ENCODE assay signal across 1 cellular context in the genomic region with DNA sequence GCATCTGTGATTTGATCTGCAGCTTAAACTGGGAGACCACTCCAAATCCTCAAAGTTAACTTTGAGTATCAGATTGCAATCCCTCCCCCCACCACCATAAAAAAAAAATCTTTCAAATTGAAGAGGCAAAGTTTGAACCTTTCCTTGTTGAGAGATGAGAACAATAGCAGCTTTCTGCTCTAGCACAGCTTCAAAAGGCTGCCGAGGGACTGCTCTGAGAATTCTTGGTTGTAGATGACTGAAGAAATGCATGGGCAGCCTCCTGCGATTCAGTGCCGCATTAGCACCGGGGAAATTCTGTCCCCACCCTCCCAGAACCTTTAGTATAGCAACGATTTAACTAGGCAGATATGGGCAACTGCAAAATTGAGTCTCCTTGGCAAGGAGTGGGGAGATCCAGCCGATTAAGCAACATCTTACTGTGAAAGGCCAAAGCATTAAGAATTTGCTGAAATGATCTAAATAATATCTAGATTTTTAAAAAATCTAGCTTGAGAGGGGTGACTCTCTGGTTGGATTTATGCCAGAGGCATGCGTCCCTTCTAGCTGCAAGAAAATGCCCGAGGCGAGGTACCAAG.
A peak's percentile ranks its signal among the peaks of the same experiment; 100 is the strongest.
TF ChIP-seq lines count a peak whose summit lies in the region.

No MANE protein-coding gene starts in this region.

TF ChIP-seq in HepG2, 621 proteins besides CTCF, POLR2A, EP300 and RAD21 (continued from another document):
- TF ChIP-seq, protein P1, sequence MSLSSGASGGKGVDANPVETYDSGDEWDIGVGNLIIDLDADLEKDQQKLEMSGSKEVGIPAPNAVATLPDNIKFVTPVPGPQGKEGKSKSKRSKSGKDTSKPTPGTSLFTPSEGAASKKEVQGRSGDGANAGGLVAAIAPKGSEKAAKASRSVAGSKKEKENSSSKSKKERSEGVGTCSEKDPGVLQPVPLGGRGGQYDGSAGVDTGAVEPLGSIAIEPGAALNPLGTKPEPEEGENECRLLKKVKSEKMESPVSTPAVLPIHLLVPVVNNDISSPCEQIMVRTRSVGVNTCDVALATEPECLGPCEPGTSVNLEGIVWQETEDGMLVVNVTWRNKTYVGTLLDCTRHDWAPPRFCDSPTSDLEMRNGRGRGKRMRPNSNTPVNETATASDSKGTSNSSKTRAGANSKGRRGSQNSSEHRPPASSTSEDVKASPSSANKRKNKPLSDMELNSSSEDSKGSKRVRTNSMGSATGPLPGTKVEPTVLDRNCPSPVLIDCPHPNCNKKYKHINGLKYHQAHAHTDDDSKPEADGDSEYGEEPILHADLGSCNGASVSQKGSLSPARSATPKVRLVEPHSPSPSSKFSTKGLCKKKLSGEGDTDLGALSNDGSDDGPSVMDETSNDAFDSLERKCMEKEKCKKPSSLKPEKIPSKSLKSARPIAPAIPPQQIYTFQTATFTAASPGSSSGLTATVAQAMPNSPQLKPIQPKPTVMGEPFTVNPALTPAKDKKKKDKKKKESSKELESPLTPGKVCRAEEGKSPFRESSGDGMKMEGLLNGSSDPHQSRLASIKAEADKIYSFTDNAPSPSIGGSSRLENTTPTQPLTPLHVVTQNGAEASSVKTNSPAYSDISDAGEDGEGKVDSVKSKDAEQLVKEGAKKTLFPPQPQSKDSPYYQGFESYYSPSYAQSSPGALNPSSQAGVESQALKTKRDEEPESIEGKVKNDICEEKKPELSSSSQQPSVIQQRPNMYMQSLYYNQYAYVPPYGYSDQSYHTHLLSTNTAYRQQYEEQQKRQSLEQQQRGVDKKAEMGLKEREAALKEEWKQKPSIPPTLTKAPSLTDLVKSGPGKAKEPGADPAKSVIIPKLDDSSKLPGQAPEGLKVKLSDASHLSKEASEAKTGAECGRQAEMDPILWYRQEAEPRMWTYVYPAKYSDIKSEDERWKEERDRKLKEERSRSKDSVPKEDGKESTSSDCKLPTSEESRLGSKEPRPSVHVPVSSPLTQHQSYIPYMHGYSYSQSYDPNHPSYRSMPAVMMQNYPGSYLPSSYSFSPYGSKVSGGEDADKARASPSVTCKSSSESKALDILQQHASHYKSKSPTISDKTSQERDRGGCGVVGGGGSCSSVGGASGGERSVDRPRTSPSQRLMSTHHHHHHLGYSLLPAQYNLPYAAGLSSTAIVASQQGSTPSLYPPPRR (CRISPR knock-in tag; IDR thresholded peaks at IDR 0.05; ENCODE audit: borderline replicate concordance): no peak
- no peak for TF ChIP-seq NONO (IDR thresholded peaks at IDR 0.05)
- TF ChIP-seq NONO (CRISPR knock-in tag; conservative IDR thresholded peaks at IDR 0.05): no peak
- TF ChIP-seq MAZ (IDR thresholded peaks at IDR 0.05; ENCODE audit: borderline replicate concordance, low read depth, low read length): no peak
- TF ChIP-seq MAZ (CRISPR knock-in tag; IDR thresholded peaks at IDR 0.05; ENCODE audit: low read depth): no peak
- no peak for TF ChIP-seq RFXAP (CRISPR knock-in tag; IDR thresholded peaks at IDR 0.05; ENCODE audit: borderline replicate concordance)
- TF ChIP-seq ELF4 (CRISPR knock-in tag; IDR thresholded peaks at IDR 0.05; ENCODE audit: borderline replicate concordance): no peak
- no peak for TF ChIP-seq RARA (CRISPR knock-in tag; IDR thresholded peaks at IDR 0.05)
- no peak for TF ChIP-seq ARNT2 (CRISPR knock-in tag; IDR thresholded peaks at IDR 0.05; ENCODE audit: low read depth)
- TF ChIP-seq ZNF546 (CRISPR knock-in tag; conservative IDR thresholded peaks at IDR 0.05): no peak; the same call in 1 of the 2 replicates
- no peak for TF ChIP-seq ZNF367 (CRISPR knock-in tag; IDR thresholded peaks at IDR 0.05; ENCODE audit: borderline replicate concordance)
- no peak for TF ChIP-seq ZNF282 (IDR thresholded peaks at IDR 0.05; ENCODE audit: partially characterized antibody)
- TF ChIP-seq, protein P2, sequence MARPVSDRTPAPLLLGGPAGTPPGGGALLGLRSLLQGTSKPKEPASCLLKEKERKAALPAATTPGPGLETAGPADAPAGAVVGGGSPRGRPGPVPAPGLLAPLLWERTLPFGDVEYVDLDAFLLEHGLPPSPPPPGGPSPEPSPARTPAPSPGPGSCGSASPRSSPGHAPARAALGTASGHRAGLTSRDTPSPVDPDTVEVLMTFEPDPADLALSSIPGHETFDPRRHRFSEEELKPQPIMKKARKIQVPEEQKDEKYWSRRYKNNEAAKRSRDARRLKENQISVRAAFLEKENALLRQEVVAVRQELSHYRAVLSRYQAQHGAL (CRISPR knock-in tag; IDR thresholded peaks at IDR 0.05; ENCODE audit: not compliant biosample characterization): no peak
- no peak for TF ChIP-seq ZNF547 (CRISPR knock-in tag; IDR thresholded peaks at IDR 0.05)
- TF ChIP-seq, protein P3, sequence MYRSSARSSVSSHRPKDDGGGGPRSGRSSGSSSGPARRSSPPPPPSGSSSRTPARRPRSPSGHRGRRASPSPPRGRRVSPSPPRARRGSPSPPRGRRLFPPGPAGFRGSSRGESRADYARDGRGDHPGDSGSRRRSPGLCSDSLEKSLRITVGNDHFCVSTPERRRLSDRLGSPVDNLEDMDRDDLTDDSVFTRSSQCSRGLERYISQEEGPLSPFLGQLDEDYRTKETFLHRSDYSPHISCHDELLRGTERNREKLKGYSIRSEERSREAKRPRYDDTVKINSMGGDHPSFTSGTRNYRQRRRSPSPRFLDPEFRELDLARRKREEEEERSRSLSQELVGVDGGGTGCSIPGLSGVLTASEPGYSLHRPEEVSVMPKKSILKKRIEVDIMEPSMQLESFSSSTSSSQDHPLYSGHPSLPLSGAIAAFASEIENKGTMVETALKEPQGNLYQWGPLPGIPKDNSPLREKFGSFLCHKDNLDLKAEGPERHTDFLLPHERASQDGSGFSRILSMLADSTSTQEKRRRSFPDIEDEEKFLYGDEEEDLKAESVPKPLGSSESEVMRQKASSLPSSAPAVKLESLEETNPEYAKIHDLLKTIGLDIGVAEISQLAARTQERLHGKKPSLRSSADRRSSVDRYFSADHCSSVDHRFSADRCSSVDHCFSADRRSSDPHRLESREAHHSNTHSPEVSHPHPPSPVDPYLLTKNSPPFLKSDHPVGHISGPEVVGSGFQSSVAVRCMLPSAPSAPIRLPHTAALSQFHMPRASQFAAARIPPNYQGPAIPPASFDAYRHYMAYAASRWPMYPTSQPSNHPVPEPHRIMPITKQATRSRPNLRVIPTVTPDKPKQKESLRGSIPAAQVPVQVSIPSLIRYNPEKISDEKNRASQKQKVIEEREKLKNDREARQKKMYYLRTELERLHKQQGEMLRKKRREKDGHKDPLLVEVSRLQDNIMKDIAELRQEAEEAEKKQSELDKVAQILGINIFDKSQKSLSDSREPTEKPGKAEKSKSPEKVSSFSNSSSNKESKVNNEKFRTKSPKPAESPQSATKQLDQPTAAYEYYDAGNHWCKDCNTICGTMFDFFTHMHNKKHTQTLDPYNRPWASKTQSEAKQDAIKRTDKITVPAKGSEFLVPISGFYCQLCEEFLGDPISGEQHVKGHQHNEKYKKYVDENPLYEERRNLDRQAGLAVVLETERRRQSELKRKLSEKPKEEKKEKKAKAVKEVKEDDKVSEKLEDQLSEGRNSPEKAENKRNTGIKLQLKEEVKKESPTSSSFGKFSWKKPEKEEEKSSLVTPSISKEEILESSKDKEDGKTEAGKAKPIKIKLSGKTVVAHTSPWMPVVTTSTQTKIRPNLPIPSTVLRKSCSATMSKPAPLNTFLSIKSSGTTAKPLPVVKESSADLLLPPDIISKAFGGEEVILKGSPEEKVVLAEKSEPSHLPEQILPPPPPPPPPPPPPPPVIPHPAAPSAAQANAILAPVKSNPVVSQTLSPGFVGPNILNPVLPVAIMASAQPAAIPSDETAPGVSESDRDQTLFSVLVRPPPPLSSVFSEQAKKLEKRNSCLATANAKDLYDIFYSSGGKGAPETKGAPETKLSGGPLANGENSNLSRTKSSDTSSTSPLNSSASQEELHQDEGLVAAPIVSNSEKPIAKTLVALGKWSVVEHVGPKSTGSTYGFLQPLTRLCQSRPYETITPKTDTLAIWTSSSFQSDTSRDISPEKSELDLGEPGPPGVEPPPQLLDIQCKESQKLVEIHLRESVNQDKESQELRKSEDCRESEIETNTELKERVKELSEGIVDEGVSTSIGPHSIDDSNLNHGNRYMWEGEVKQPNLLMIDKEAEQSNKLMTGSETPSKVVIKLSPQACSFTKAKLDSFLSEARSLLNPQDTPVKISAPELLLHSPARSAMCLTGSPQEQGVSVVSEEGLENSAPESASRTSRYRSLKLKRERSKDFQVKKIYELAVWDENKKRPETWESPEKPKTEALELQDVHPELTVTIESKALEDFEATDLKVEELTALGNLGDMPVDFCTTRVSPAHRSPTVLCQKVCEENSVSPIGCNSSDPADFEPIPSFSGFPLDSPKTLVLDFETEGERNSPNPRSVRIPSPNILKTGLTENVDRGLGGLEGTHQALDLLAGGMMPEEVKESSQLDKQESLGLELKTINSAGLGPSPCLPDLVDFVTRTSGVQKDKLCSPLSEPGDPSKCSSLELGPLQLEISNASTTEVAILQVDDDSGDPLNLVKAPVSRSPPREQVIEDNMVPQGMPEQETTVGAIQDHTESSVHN (CRISPR knock-in tag; IDR thresholded peaks at IDR 0.05): no peak
- TF ChIP-seq ZNF780A (CRISPR knock-in tag; IDR thresholded peaks at IDR 0.05): no peak
- no peak for TF ChIP-seq ISL2 (CRISPR knock-in tag; IDR thresholded peaks at IDR 0.05)
- TF ChIP-seq, protein P4, sequence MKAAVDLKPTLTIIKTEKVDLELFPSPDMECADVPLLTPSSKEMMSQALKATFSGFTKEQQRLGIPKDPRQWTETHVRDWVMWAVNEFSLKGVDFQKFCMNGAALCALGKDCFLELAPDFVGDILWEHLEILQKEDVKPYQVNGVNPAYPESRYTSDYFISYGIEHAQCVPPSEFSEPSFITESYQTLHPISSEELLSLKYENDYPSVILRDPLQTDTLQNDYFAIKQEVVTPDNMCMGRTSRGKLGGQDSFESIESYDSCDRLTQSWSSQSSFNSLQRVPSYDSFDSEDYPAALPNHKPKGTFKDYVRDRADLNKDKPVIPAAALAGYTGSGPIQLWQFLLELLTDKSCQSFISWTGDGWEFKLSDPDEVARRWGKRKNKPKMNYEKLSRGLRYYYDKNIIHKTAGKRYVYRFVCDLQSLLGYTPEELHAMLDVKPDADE (CRISPR knock-in tag; IDR thresholded peaks at IDR 0.05): no peak
- TF ChIP-seq HMG20A (CRISPR knock-in tag; IDR thresholded peaks at IDR 0.05; ENCODE audit: borderline replicate concordance): no peak
- TF ChIP-seq, protein P5, sequence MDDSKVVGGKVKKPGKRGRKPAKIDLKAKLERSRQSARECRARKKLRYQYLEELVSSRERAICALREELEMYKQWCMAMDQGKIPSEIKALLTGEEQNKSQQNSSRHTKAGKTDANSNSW (CRISPR knock-in tag; IDR thresholded peaks at IDR 0.05; ENCODE audit: borderline replicate concordance): no peak
- TF ChIP-seq NR2F2 (IDR thresholded peaks at IDR 0.05; ENCODE audit: borderline replicate concordance, low read depth): no peak
- TF ChIP-seq ZFP36L1 (CRISPR knock-in tag; IDR thresholded peaks at IDR 0.05): no peak
- 0 out of 2 replicates have a peak, but pooled peaks have one; percentile 20 for TF ChIP-seq SMAD9 (CRISPR knock-in tag; IDR thresholded peaks at IDR 0.05)
- TF ChIP-seq CENPT (CRISPR knock-in tag; IDR thresholded peaks at IDR 0.05; ENCODE audit: low read depth): no peak
- TF ChIP-seq MED1 (CRISPR knock-in tag; IDR thresholded peaks at IDR 0.05): no peak; the same call in 1 of the 2 replicates
- TF ChIP-seq NR2F6 (IDR thresholded peaks at IDR 0.05): no peak
- no peak for TF ChIP-seq NR2F6 (CRISPR knock-in tag; IDR thresholded peaks at IDR 0.05)
- TF ChIP-seq, protein P6, sequence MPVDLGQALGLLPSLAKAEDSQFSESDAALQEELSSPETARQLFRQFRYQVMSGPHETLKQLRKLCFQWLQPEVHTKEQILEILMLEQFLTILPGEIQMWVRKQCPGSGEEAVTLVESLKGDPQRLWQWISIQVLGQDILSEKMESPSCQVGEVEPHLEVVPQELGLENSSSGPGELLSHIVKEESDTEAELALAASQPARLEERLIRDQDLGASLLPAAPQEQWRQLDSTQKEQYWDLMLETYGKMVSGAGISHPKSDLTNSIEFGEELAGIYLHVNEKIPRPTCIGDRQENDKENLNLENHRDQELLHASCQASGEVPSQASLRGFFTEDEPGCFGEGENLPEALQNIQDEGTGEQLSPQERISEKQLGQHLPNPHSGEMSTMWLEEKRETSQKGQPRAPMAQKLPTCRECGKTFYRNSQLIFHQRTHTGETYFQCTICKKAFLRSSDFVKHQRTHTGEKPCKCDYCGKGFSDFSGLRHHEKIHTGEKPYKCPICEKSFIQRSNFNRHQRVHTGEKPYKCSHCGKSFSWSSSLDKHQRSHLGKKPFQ (CRISPR knock-in tag; IDR thresholded peaks at IDR 0.05; ENCODE audit: insufficient replicate concordance): peak; percentile 46
- TF ChIP-seq, protein P7, sequence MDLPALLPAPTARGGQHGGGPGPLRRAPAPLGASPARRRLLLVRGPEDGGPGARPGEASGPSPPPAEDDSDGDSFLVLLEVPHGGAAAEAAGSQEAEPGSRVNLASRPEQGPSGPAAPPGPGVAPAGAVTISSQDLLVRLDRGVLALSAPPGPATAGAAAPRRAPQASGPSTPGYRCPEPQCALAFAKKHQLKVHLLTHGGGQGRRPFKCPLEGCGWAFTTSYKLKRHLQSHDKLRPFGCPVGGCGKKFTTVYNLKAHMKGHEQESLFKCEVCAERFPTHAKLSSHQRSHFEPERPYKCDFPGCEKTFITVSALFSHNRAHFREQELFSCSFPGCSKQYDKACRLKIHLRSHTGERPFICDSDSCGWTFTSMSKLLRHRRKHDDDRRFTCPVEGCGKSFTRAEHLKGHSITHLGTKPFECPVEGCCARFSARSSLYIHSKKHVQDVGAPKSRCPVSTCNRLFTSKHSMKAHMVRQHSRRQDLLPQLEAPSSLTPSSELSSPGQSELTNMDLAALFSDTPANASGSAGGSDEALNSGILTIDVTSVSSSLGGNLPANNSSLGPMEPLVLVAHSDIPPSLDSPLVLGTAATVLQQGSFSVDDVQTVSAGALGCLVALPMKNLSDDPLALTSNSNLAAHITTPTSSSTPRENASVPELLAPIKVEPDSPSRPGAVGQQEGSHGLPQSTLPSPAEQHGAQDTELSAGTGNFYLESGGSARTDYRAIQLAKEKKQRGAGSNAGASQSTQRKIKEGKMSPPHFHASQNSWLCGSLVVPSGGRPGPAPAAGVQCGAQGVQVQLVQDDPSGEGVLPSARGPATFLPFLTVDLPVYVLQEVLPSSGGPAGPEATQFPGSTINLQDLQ (CRISPR knock-in tag; IDR thresholded peaks at IDR 0.05): no peak
- TF ChIP-seq CCDC6 (CRISPR knock-in tag; IDR thresholded peaks at IDR 0.05): no peak
- TF ChIP-seq PLRG1 (conservative IDR thresholded peaks at IDR 0.05): no peak
- no peak for TF ChIP-seq MIER2 (CRISPR knock-in tag; IDR thresholded peaks at IDR 0.05)
- TF ChIP-seq BORCS8-MEF2B (CRISPR knock-in tag; IDR thresholded peaks at IDR 0.05): no peak
- no peak for TF ChIP-seq SP5 (CRISPR knock-in tag; IDR thresholded peaks at IDR 0.05; ENCODE audit: borderline replicate concordance, low read depth)
- TF ChIP-seq, protein P8, sequence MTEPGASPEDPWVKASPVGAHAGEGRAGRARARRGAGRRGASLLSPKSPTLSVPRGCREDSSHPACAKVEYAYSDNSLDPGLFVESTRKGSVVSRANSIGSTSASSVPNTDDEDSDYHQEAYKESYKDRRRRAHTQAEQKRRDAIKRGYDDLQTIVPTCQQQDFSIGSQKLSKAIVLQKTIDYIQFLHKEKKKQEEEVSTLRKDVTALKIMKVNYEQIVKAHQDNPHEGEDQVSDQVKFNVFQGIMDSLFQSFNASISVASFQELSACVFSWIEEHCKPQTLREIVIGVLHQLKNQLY (CRISPR knock-in tag; IDR thresholded peaks at IDR 0.05): no peak
